ENCODE assay signal across 11 cellular contexts in the genomic region with DNA sequence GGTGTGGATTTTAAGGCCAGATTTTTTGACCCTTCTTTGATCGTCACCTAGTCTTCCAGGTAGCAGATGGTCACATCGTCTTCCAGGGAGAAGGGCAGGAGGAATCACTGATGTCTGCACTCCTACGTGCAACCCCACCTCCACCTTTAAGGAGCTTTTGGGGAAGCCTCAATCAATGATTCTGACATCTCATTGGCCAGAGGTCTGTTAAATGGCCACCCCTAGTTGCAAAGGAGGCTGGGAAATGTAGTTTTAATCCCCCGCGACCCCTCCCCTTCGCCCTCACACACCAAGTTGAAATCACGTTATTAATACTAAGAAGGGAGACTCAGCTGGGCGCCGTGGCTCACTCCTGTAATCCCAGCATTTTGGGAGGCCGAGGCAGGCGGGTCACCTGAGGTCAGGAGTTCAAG.
DNase-seq lines count a peak whose midpoint lies in the region; ATAC-seq and TF ChIP-seq lines count a peak whose summit lies in the region.
"Had no signal": no experiment of that assay in that cellular context is flagged by ENCODE, and none has a peak within 500 bp of the region (broad histone marks: within the 10 kb centered on the region; RNA-seq: fewer than 3 reads in every experiment).

No MANE protein-coding gene starts in this region.

- H3K9ac ChIP-seq in endodermal cell (ENCODE audit: extremely low read depth, low read length, poor library complexity, severe bottlenecking): no peak overlapping the region

- 19 to 21% methylated on average over 11 of the region's 11 CpGs for WGBS in endodermal cell (ENCODE audit: insufficient coverage in 1 of 2, insufficient read length in 1 of 2), 2 experiments

- H3K36me3 Mint-ChIP-seq in endodermal cell (ENCODE audit: low read depth) (no peaks in the 10 kb centered on the region), progenitor cell of endocrine pancreas (ENCODE audit: insufficient read depth) (no peaks in the 10 kb centered on the region)

- H3K4me3 ChIP-seq in endodermal cell (ENCODE audit: low read length): no peak overlapping the region
- no peak overlapping the region for H3K4me3 ChIP-seq in ascending aorta

- H3K4me1 Mint-ChIP-seq in endodermal cell (peaks cover 39% of the 10 kb centered on the region), progenitor cell of endocrine pancreas (ENCODE audit: low read depth) (peaks cover 39% of the 10 kb centered on the region)

- TF ChIP-seq CTCF in endodermal cell (conservative IDR thresholded peaks at IDR 0.05) (no peak), progenitor cell of endocrine pancreas (IDR thresholded peaks at IDR 0.05; ENCODE audit: unreplicated experiment) (no peak), ascending aorta (IDR thresholded peaks at IDR 0.05) (no peak)

- intact Hi-C loops in ascending aorta (cut with DNase I): loop anchor here (5.0 to 10.0 kb wide), 2 partner anchors 47 to 286 kb away; a partner anchor contains a TSS

- H3K27ac Mint-ChIP-seq in endodermal cell: peak overlapping the region; percentile 87
- peak overlapping the region; percentile 61 for H3K27ac Mint-ChIP-seq in progenitor cell of endocrine pancreas
- H3K27ac Mint-ChIP-seq: activated naive CD8-positive, alpha-beta T cell treated with anti-CD3 and anti-CD28 coated beads, Interleukin-2, amount 50 U/mL, for 24 hours had no signal

- H3K9me3 ChIP-seq in endodermal cell (ENCODE audit: control insufficient read depth, low read length) (peaks cover 7% of the 10 kb centered on the region), ascending aorta (no peaks in the 10 kb centered on the region)

- H3K4me3 Mint-ChIP-seq in endodermal cell (peak overlapping the region; percentile 52), progenitor cell of endocrine pancreas (ENCODE audit: low read depth) (peak overlapping the region; percentile 79)
- H3K4me3 Mint-ChIP-seq: activated naive CD8-positive, alpha-beta T cell treated with anti-CD3 and anti-CD28 coated beads, Interleukin-2, amount 50 U/mL, for 24 hours; stimulated activated memory B cell treated with anti-CD40 and anti-IgM and Interleukin-4, amounts not matched to agents 10 μg/mL and 1 μg/mL and 100 μg/mL, for 72 hours had no signal

- H3K36me3 ChIP-seq in endodermal cell (ENCODE audit: control insufficient read depth, insufficient read depth, low read length): no peaks in the 10 kb centered on the region
- H3K36me3 ChIP-seq in ascending aorta: no peaks in the 10 kb centered on the region

- no peaks in the 10 kb centered on the region for H3K27me3 ChIP-seq in endodermal cell (ENCODE audit: control insufficient read depth, insufficient read depth, low read length, poor library complexity, severe bottlenecking)
- no peaks in the 10 kb centered on the region for H3K27me3 ChIP-seq in ascending aorta

- DNase-seq in NCI-H2171 (lab: John Stamatoyannopoulos, UW) (peak; percentile 98), endodermal cell (peak; percentile 90), progenitor cell of endocrine pancreas (ENCODE audit: low spot score, unreplicated experiment) (no peak), C1 segment of cervical spinal cord (lab: John Stamatoyannopoulos, UW) (no peak), ascending aorta (ENCODE audit: low spot score in 2 of 2) (no peak)
- DNase-seq in stimulated activated CD4-positive, alpha-beta T cell treated with anti-CD3 and anti-CD28 coated beads, Interleukin-4, amount 100 ng/mL, for 1 hour: no peak
- DNase-seq: activated naive CD8-positive, alpha-beta T cell treated with anti-CD3 and anti-CD28 coated beads, Interleukin-2, amount 50 U/mL, for 24 hours; KBM-7; NCI-H345 had no signal

- H3K9me3 Mint-ChIP-seq in endodermal cell: peaks cover 5% of the 10 kb centered on the region
- peaks cover 3% of the 10 kb centered on the region for H3K9me3 Mint-ChIP-seq in progenitor cell of endocrine pancreas (ENCODE audit: low read depth)
- H3K9me3 Mint-ChIP-seq: activated naive CD8-positive, alpha-beta T cell treated with anti-CD3 and anti-CD28 coated beads, Interleukin-2, amount 50 U/mL, for 24 hours had no signal

- peak; percentile 33 for ATAC-seq in GM19351 (IDR thresholded peaks at IDR 0.05; ENCODE audit: unreplicated experiment)
- ATAC-seq: activated naive CD8-positive, alpha-beta T cell treated with anti-CD3 and anti-CD28 coated beads, Interleukin-2, amount 50 U/mL, for 24 hours; stimulated activated memory B cell treated with anti-CD40 and anti-IgM and Interleukin-4, amounts not matched to agents 10 μg/mL and 1 μg/mL and 100 μg/mL, for 72 hours had no signal

- peaks cover 23% of the 10 kb centered on the region for H3K4me1 ChIP-seq in endodermal cell (ENCODE audit: control insufficient read depth, insufficient read depth, low read length)
- peaks cover 0 to 33% of the 10 kb centered on the region in 2 donors for H3K4me1 ChIP-seq in ascending aorta

- no peaks in the 10 kb centered on the region for H3K27me3 Mint-ChIP-seq in endodermal cell (ENCODE audit: insufficient read depth)
- H3K27me3 Mint-ChIP-seq in progenitor cell of endocrine pancreas: no peaks in the 10 kb centered on the region
- H3K27me3 Mint-ChIP-seq: activated naive CD8-positive, alpha-beta T cell treated with anti-CD3 and anti-CD28 coated beads, Interleukin-2, amount 50 U/mL, for 24 hours; stimulated activated memory B cell treated with anti-CD40 and anti-IgM and Interleukin-4, amounts not matched to agents 10 μg/mL and 1 μg/mL and 100 μg/mL, for 72 hours had no signal

- H3K27ac ChIP-seq in endodermal cell (ENCODE audit: low read depth, low read length) (no peak overlapping the region), ascending aorta (no peak overlapping the region)

Comparison
In these comparisons a context has a peak if more than half of its experiments do, and no peak if none do; other contexts are left out.
1. DNase-seq: peak in NCI-H2171 (single experiment) and endodermal cell (single experiment); none in progenitor cell of endocrine pancreas (single experiment), stimulated activated CD4-positive, alpha-beta T cell treated with anti-CD3 and anti-CD28 coated beads, Interleukin-4, amount 100 ng/mL, for 1 hour (single experiment), C1 segment of cervical spinal cord (0 of 14) and ascending aorta (0 of 2).